Comparison of ENCODE assay signal across 14 cellular contexts in genomic region chr22:23384451-23384850, GRCh38.
DNase-seq lines count a peak whose midpoint lies in the region; ATAC-seq, FAIRE-seq and TF ChIP-seq lines count a peak whose summit lies in the region.
"Had no signal": no experiment of that assay in that cellular context is flagged by ENCODE, and none has a peak within 500 bp of the region (broad histone marks: within the 10 kb centered on the region; RNA-seq: fewer than 3 reads in every experiment).

No MANE protein-coding gene starts in this region.

- TF ChIP-seq POLR2A in ovary (IDR thresholded peaks at IDR 0.05): no peak

- H3K4me1 ChIP-seq in H9 (ENCODE audit: insufficient read depth, low read length) (no peaks in the 10 kb centered on the region), kidney (ENCODE audit: control insufficient read depth in 1 of 2, insufficient read depth in 1 of 2, low read depth in 1 of 2, low read length in 2 of 2) (peaks cover 0 to 2% of the 10 kb centered on the region in 2 donors), ovary (ENCODE audit: insufficient read depth) (peaks cover 22% of the 10 kb centered on the region)
- H3K4me1 ChIP-seq: A549 had no signal

- TF ChIP-seq CTCF in 22Rv1 (IDR thresholded peaks at IDR 0.05): no peak
- no peak for TF ChIP-seq CTCF in H9 (conservative IDR thresholded peaks at IDR 0.05)
- TF ChIP-seq CTCF in kidney (IDR thresholded peaks at IDR 0.05; ENCODE audit: borderline replicate concordance, extremely low read depth, insufficient read depth): no peak
- TF ChIP-seq CTCF in ovary (IDR thresholded peaks at IDR 0.05): no peak

- H3K36me3 Mint-ChIP-seq in H9 (ENCODE audit: insufficient read depth in 1 of 3, low read depth in 3 of 3): no peaks in the 10 kb centered on the region; a peak in 1 of 7 replicates
- H3K36me3 Mint-ChIP-seq in activated T-cell treated with anti-CD3 and anti-CD28 coated beads, Interleukin-2, amount 50 U/mL, for 4 hours (ENCODE audit: insufficient read depth): no peaks in the 10 kb centered on the region
- H3K36me3 Mint-ChIP-seq: CD14-positive monocyte had no signal

- DNase-seq in H9 (no peak), kidney (peak; percentile 71), ovary (peak; percentile 61 to 85 (median 79)), pons (ENCODE audit: low spot score) (no peak)
- no peak for DNase-seq in activated T-cell treated with anti-CD3 and anti-CD28 coated beads, Interleukin-2, amount 50 U/mL, for 4 hours
- DNase-seq in effector CD4-positive, alpha-beta T cell: no peak

- no peak for TF ChIP-seq EP300 in ovary (IDR thresholded peaks at IDR 0.05)

- H2BK120ac ChIP-seq in H9 (ENCODE audit: low read depth, low read length, poor library complexity, severe bottlenecking): no peak overlapping the region

- no peak overlapping the region for H3K14ac ChIP-seq in H9 (ENCODE audit: insufficient read depth, low read length)

- H2AK5ac ChIP-seq in H9 (ENCODE audit: insufficient read length, low read length): no peak overlapping the region

- no peaks in the 10 kb centered on the region for H3K79me2 ChIP-seq in H9 (ENCODE audit: insufficient read depth, low read length)

- no peak overlapping the region for H4K8ac ChIP-seq in H9 (replicated peaks; ENCODE audit: insufficient read length, low read depth, low read length)

- H3K9me3 ChIP-seq in H9 (ENCODE audit: control insufficient read depth, low read depth, low read length) (no peaks in the 10 kb centered on the region), kidney (ENCODE audit: control insufficient read depth in 1 of 2, low read length in 2 of 2) (no peaks in the 10 kb centered on the region), ovary (no peaks in the 10 kb centered on the region)
- H3K9me3 ChIP-seq: A549, Peyer's patch had no signal

- no CpG with 5 or more reads among the region's 10 CpGs for WGBS in H9 (ENCODE audit: extremely low coverage, insufficient read length, low lambda C conversion rate)
- WGBS in ovary, 3 donors: 31 to 77% (median 37%) methylated on average over 4 to 10 of the region's 10 CpGs

- no peak overlapping the region for H4K5ac ChIP-seq in H9 (ENCODE audit: insufficient read length, low read depth, low read length)

- H3K4me1 Mint-ChIP-seq in H9: peaks cover 9 to 16% of the 10 kb centered on the region in 2 experiments
- no peaks in the 10 kb centered on the region for H3K4me1 Mint-ChIP-seq in activated T-cell treated with anti-CD3 and anti-CD28 coated beads, Interleukin-2, amount 50 U/mL, for 4 hours (ENCODE audit: low read depth)

- H3K23me2 ChIP-seq in H9 (ENCODE audit: insufficient read length, low read depth, low read length, poor library complexity, severe bottlenecking): no peaks in the 10 kb centered on the region

- H2BK5ac ChIP-seq in H9 (ENCODE audit: insufficient read length, low read length): no peak overlapping the region

- peaks cover 58% of the 10 kb centered on the region for H3K27me3 Mint-ChIP-seq in H9 (ENCODE audit: low read depth)
- H3K27me3 Mint-ChIP-seq in activated T-cell treated with anti-CD3 and anti-CD28 coated beads, Interleukin-2, amount 50 U/mL, for 4 hours (ENCODE audit: low read depth): peaks cover 3% of the 10 kb centered on the region

- no peak overlapping the region for H3K23ac ChIP-seq in H9 (ENCODE audit: insufficient read length, low read depth, low read length)

- H3K4me3 ChIP-seq in kidney (ENCODE audit: low read length in 2 of 2): no peak overlapping the region
- no peak overlapping the region for H3K4me3 ChIP-seq in ovary
- H3K4me3 ChIP-seq: A549, GM23248, K562, Peyer's patch had no signal

- no peak overlapping the region for H2BK20ac ChIP-seq in H9 (ENCODE audit: low read depth, low read length, poor library complexity, severe bottlenecking)

- peak overlapping the region; percentile 59 for H3K27ac ChIP-seq in 22Rv1
- H3K27ac ChIP-seq in H9 (ENCODE audit: insufficient read length, low read depth, low read length): no peak overlapping the region
- H3K27ac ChIP-seq in kidney (ENCODE audit: low read depth in 2 of 2, low read length in 2 of 2): no peak overlapping the region
- peak overlapping the region; percentile 65 to 74 for H3K27ac ChIP-seq in ovary
- H3K27ac ChIP-seq: A549, GM23248, Peyer's patch had no signal

- no peak overlapping the region for H3K4me3 Mint-ChIP-seq in H9
- H3K4me3 Mint-ChIP-seq in activated T-cell treated with anti-CD3 and anti-CD28 coated beads, Interleukin-2, amount 50 U/mL, for 4 hours: no peak overlapping the region
- H3K4me3 Mint-ChIP-seq: CD14-positive monocyte had no signal

- no peak overlapping the region for H2AFZ ChIP-seq in H9 (ENCODE audit: low read length)
- H2AFZ ChIP-seq: GM23248 had no signal

- no peak overlapping the region for H3K4ac ChIP-seq in H9 (ENCODE audit: low read depth, low read length)

- H3K9ac ChIP-seq in H9 (ENCODE audit: extremely low read depth, insufficient read length, low read length) (no peak overlapping the region), kidney (ENCODE audit: low read length in 2 of 2) (no peak overlapping the region)
- H3K9ac ChIP-seq: GM23248 had no signal

- no peak overlapping the region for H3K56ac ChIP-seq in H9 (ENCODE audit: insufficient read length, low read depth, low read length)

- H4K91ac ChIP-seq in H9 (ENCODE audit: insufficient read length, low read depth, low read length): no peak overlapping the region

- H2BK15ac ChIP-seq in H9 (ENCODE audit: low read depth, low read length): no peak overlapping the region

- intact Hi-C loops in kidney (cut with DNase I) (loop anchor here (10.0 kb wide), 2 partner anchors 70 to 210 kb away; no protein-coding TSS in a partner anchor), ovary (cut with DNase I) (loop anchor here in 3 of 4 donors (1.0 to 10.0 kb wide), 6 partner anchors 69 to 212 kb away; no protein-coding TSS in a partner anchor)

- H3K18ac ChIP-seq in H9 (ENCODE audit: insufficient read length, low read depth, low read length): peak overlapping the region; percentile 16

- no peaks in the 10 kb centered on the region for H4K20me1 ChIP-seq in H9 (ENCODE audit: control insufficient read depth, insufficient read depth, insufficient read length)

- no peak for ATAC-seq in GM18511 (IDR thresholded peaks at IDR 0.05; ENCODE audit: unreplicated experiment)
- ATAC-seq in activated T-cell treated with anti-CD3 and anti-CD28 coated beads, Interleukin-2, amount 50 U/mL, for 4 hours: no peak
- ATAC-seq: K562, Right ventricle myocardium inferior had no signal

- H3K36me3 ChIP-seq in kidney (ENCODE audit: control insufficient read depth in 1 of 2, insufficient read depth in 2 of 2, low read length in 2 of 2): no peaks in the 10 kb centered on the region
- H3K36me3 ChIP-seq in ovary: no peaks in the 10 kb centered on the region
- H3K36me3 ChIP-seq: Peyer's patch had no signal

- no peaks in the 10 kb centered on the region for H3K27me3 ChIP-seq in H9 (ENCODE audit: insufficient read depth, low read length)
- H3K27me3 ChIP-seq in ovary: no peaks in the 10 kb centered on the region
- H3K27me3 ChIP-seq: Peyer's patch had no signal

- no peak for FAIRE-seq in kidney (lab: Jason Lieb, UNC)
- FAIRE-seq: A549, K562 had no signal

- no peak overlapping the region for H3K27ac Mint-ChIP-seq in H9
- H3K27ac Mint-ChIP-seq: CD14-positive monocyte had no signal

- H3K4me2 ChIP-seq in H9 (ENCODE audit: insufficient read depth, insufficient read length, low read length): no peak overlapping the region
- H3K4me2 ChIP-seq: A549 had no signal

- H2BK12ac ChIP-seq in H9 (ENCODE audit: insufficient read length, low read depth, low read length): no peak overlapping the region

- no peak overlapping the region for H3T11ph ChIP-seq in H9 (ENCODE audit: low read length)

- no peaks in the 10 kb centered on the region; a peak in 1 of 5 replicates for H3K9me3 Mint-ChIP-seq in H9
- H3K9me3 Mint-ChIP-seq in activated T-cell treated with anti-CD3 and anti-CD28 coated beads, Interleukin-2, amount 50 U/mL, for 4 hours: no peaks in the 10 kb centered on the region

- H3K79me1 ChIP-seq in H9 (ENCODE audit: insufficient read depth, low read depth, low read length, poor library complexity, severe bottlenecking): no peaks in the 10 kb centered on the region

Comparison
In these comparisons a context has a peak if more than half of its experiments do, and no peak if none do; other contexts are left out.
1. H3K27ac ChIP-seq: peak in 22Rv1 (single experiment) and ovary (2 of 2); none in H9 (single experiment) and kidney (0 of 2).
2. DNase-seq: peak in kidney (single experiment) and ovary (5 of 5); none in H9 (single experiment), activated T-cell treated with anti-CD3 and anti-CD28 coated beads, Interleukin-2, amount 50 U/mL, for 4 hours (single experiment), effector CD4-positive, alpha-beta T cell (single experiment) and pons (single experiment).